1 cellular context compared by ENCODE assay signal in genomic region chr6:118546164-118546929, GRCh38.
TF ChIP-seq lines count a peak whose summit lies in the region.

No MANE protein-coding gene starts in this region.

TF ChIP-seq in IMR-90, 13 proteins besides CTCF, POLR2A, EP300 and RAD21:
- TF ChIP-seq ELK1 (IDR thresholded peaks at IDR 0.05; ENCODE audit: borderline replicate concordance, low read depth, low read length) (no peak), NFE2L2 (IDR thresholded peaks at IDR 0.05; ENCODE audit: low read depth, low read length) (no peak), USF2 (IDR thresholded peaks at IDR 0.05; ENCODE audit: low read depth, low read length) (no peak), MAZ (IDR thresholded peaks at IDR 0.05; ENCODE audit: borderline replicate concordance, low read depth, low read length) (no peak), CHD1 (IDR thresholded peaks at IDR 0.05; ENCODE audit: low read depth, low read length) (no peak), SMC3 (IDR thresholded peaks at IDR 0.05; ENCODE audit: low read depth, low read length) (no peak), RFX5 (IDR thresholded peaks at IDR 0.05; ENCODE audit: low read depth, low read length) (no peak), BHLHE40 (IDR thresholded peaks at IDR 0.05; ENCODE audit: low read depth, low read length) (no peak), CEBPB (IDR thresholded peaks at IDR 0.05; ENCODE audit: low read depth, low read length) (no peak), FOS (IDR thresholded peaks at IDR 0.05; ENCODE audit: low read depth, low read length) (no peak), MAFK (IDR thresholded peaks at IDR 0.05; ENCODE audit: low read depth, low read length) (no peak), RCOR1 (IDR thresholded peaks at IDR 0.05; ENCODE audit: insufficient replicate concordance, low read length) (no peak), MXI1 (IDR thresholded peaks at IDR 0.05; ENCODE audit: borderline replicate concordance, low read depth, low read length) (no peak)
